Comparison of ENCODE assay signal across 1 cellular context in the genomic region with DNA sequence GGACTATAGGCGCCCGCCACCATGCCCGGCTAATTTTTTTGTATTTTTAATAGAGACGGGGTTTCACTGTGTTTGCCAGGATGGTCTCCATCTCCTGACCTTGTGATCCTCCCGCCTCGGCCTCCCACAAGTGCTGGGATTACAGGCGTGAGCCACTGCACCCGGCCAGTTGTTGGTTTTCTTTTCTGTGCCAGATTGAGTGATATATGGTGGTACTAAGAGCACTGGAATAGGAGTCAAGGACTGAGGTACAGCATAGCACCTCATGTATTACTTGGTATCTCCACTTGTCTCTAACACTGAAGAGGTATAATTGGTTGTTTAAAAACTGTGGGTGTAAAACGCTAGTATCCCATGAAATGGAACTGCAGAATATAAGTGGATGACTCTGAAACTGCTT.
A peak's percentile ranks its signal among the peaks of the same experiment; 100 is the strongest.
TF ChIP-seq lines count a peak whose summit lies in the region.

No MANE protein-coding gene starts in this region.

TF ChIP-seq in HEK293, 187 proteins besides CTCF, POLR2A, EP300 and RAD21:
- peak; percentile 23; the same call in 1 of the 2 replicates for TF ChIP-seq ZNF133 (tag by site-specific recombination; IDR thresholded peaks at IDR 0.05)
TF ChIP-seq in HEK293: peak in this region for 1; not testable (repeated sequence) for 186.
